In genomic region chr13:31199849-31200635, GRCh38 we compare ENCODE assay signal across 1 cellular context.
TF ChIP-seq lines count a peak whose summit lies in the region.

Gene B3GLCT, plus strand, starts transcription at chr13:31199975. Its CDS starts 110 bp downstream, at chr13:31200085.

TF ChIP-seq in GM12878, 131 proteins besides CTCF, POLR2A, EP300 and RAD21 (continued from another document):
- TF ChIP-seq, protein P1, sequence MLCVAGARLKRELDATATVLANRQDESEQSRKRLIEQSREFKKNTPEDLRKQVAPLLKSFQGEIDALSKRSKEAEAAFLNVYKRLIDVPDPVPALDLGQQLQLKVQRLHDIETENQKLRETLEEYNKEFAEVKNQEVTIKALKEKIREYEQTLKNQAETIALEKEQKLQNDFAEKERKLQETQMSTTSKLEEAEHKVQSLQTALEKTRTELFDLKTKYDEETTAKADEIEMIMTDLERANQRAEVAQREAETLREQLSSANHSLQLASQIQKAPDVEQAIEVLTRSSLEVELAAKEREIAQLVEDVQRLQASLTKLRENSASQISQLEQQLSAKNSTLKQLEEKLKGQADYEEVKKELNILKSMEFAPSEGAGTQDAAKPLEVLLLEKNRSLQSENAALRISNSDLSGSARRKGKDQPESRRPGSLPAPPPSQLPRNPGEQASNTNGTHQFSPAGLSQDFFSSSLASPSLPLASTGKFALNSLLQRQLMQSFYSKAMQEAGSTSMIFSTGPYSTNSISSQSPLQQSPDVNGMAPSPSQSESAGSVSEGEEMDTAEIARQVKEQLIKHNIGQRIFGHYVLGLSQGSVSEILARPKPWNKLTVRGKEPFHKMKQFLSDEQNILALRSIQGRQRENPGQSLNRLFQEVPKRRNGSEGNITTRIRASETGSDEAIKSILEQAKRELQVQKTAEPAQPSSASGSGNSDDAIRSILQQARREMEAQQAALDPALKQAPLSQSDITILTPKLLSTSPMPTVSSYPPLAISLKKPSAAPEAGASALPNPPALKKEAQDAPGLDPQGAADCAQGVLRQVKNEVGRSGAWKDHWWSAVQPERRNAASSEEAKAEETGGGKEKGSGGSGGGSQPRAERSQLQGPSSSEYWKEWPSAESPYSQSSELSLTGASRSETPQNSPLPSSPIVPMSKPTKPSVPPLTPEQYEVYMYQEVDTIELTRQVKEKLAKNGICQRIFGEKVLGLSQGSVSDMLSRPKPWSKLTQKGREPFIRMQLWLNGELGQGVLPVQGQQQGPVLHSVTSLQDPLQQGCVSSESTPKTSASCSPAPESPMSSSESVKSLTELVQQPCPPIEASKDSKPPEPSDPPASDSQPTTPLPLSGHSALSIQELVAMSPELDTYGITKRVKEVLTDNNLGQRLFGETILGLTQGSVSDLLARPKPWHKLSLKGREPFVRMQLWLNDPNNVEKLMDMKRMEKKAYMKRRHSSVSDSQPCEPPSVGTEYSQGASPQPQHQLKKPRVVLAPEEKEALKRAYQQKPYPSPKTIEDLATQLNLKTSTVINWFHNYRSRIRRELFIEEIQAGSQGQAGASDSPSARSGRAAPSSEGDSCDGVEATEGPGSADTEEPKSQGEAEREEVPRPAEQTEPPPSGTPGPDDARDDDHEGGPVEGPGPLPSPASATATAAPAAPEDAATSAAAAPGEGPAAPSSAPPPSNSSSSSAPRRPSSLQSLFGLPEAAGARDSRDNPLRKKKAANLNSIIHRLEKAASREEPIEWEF (IDR thresholded peaks at IDR 0.05; ENCODE audit: insufficient replicate concordance, low read depth, low read length), result no peak
- TF ChIP-seq KLF5 (IDR thresholded peaks at IDR 0.05; ENCODE audit: partially characterized antibody) (no peak), CHD2 (IDR thresholded peaks at IDR 0.05; ENCODE audit: borderline replicate concordance, low read depth, low read length) (peak; percentile 83), ELK1 (IDR thresholded peaks at IDR 0.05; ENCODE audit: low read depth, low read length) (no peak), MXI1 (IDR thresholded peaks at IDR 0.05; ENCODE audit: low read depth, low read length) (no peak), ZNF207 (IDR thresholded peaks at IDR 0.05; ENCODE audit: borderline replicate concordance) (peak; percentile 69; the same call in 1 of the 2 replicates), GATAD2B (conservative IDR thresholded peaks at IDR 0.05; ENCODE audit: low read depth) (peak; percentile 83), ZNF384 (IDR thresholded peaks at IDR 0.05; ENCODE audit: borderline replicate concordance, low read depth, low read length) (no peak), MAX (IDR thresholded peaks at IDR 0.05; ENCODE audit: low read depth, low read length) (no peak), GABPA (IDR thresholded peaks at IDR 0.05; ENCODE audit: low read depth) (no peak), KDM1A (IDR thresholded peaks at IDR 0.05; ENCODE audit: borderline replicate concordance) (no peak), RELB (IDR thresholded peaks at IDR 0.05; ENCODE audit: low read depth) (no peak), ZNF24 (IDR thresholded peaks at IDR 0.05) (peak; percentile 74; the same call in 1 of the 2 replicates), BCLAF1 (IDR thresholded peaks at IDR 0.05) (no peak), CBX5 (IDR thresholded peaks at IDR 0.05; ENCODE audit: low read depth) (peak; percentile 32; the same call in 1 of the 2 replicates), JUND (IDR thresholded peaks at IDR 0.05; ENCODE audit: low read depth, low read length) (no peak), BMI1 (IDR thresholded peaks at IDR 0.05; ENCODE audit: borderline replicate concordance) (no peak), POLR2AphosphoS2 (IDR thresholded peaks at IDR 0.05; ENCODE audit: low read depth, low read length) (no peak), ATF3 (IDR thresholded peaks at IDR 0.05; ENCODE audit: borderline replicate concordance, extremely low read depth, low read depth, low read length) (no peak), PAX8 (IDR thresholded peaks at IDR 0.05) (no peak), FOS (IDR thresholded peaks at IDR 0.05; ENCODE audit: borderline replicate concordance, extremely low read depth, insufficient read length) (no peak), KAT2A (conservative IDR thresholded peaks at IDR 0.05; ENCODE audit: control insufficient read depth, low read depth, low read length) (no peak), MTA3 (IDR thresholded peaks at IDR 0.05; ENCODE audit: borderline replicate concordance, low read length) (no peak), EGR1 (IDR thresholded peaks at IDR 0.05; ENCODE audit: borderline replicate concordance in 1 of 2, low read depth in 2 of 2, low read length in 2 of 2) (no peak), ASH2L (IDR thresholded peaks at IDR 0.05; ENCODE audit: borderline replicate concordance, low read depth) (no peak), SMARCA5 (IDR thresholded peaks at IDR 0.05) (peak; percentile 93), CHD4 (IDR thresholded peaks at IDR 0.05) (no peak)
- TF ChIP-seq, protein P2, sequence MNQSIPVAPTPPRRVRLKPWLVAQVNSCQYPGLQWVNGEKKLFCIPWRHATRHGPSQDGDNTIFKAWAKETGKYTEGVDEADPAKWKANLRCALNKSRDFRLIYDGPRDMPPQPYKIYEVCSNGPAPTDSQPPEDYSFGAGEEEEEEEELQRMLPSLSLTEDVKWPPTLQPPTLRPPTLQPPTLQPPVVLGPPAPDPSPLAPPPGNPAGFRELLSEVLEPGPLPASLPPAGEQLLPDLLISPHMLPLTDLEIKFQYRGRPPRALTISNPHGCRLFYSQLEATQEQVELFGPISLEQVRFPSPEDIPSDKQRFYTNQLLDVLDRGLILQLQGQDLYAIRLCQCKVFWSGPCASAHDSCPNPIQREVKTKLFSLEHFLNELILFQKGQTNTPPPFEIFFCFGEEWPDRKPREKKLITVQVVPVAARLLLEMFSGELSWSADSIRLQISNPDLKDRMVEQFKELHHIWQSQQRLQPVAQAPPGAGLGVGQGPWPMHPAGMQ (IDR thresholded peaks at IDR 0.05; ENCODE audit: borderline replicate concordance), result no peak
- TF ChIP-seq, protein P3, sequence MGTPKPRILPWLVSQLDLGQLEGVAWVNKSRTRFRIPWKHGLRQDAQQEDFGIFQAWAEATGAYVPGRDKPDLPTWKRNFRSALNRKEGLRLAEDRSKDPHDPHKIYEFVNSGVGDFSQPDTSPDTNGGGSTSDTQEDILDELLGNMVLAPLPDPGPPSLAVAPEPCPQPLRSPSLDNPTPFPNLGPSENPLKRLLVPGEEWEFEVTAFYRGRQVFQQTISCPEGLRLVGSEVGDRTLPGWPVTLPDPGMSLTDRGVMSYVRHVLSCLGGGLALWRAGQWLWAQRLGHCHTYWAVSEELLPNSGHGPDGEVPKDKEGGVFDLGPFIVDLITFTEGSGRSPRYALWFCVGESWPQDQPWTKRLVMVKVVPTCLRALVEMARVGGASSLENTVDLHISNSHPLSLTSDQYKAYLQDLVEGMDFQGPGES (IDR thresholded peaks at IDR 0.05), result 0 out of 2 replicates have a peak, but pooled peaks have one; percentile 22
- TF ChIP-seq, protein P4, sequence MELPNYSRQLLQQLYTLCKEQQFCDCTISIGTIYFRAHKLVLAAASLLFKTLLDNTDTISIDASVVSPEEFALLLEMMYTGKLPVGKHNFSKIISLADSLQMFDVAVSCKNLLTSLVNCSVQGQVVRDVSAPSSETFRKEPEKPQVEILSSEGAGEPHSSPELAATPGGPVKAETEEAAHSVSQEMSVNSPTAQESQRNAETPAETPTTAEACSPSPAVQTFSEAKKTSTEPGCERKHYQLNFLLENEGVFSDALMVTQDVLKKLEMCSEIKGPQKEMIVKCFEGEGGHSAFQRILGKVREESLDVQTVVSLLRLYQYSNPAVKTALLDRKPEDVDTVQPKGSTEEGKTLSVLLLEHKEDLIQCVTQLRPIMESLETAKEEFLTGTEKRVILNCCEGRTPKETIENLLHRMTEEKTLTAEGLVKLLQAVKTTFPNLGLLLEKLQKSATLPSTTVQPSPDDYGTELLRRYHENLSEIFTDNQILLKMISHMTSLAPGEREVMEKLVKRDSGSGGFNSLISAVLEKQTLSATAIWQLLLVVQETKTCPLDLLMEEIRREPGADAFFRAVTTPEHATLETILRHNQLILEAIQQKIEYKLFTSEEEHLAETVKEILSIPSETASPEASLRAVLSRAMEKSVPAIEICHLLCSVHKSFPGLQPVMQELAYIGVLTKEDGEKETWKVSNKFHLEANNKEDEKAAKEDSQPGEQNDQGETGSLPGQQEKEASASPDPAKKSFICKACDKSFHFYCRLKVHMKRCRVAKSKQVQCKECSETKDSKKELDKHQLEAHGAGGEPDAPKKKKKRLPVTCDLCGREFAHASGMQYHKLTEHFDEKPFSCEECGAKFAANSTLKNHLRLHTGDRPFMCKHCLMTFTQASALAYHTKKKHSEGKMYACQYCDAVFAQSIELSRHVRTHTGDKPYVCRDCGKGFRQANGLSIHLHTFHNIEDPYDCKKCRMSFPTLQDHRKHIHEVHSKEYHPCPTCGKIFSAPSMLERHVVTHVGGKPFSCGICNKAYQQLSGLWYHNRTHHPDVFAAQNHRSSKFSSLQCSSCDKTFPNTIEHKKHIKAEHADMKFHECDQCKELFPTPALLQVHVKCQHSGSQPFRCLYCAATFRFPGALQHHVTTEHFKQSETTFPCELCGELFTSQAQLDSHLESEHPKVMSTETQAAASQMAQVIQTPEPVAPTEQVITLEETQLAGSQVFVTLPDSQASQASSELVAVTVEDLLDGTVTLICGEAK (IDR thresholded peaks at IDR 0.05; ENCODE audit: borderline replicate concordance), result no peak
